14 cellular contexts compared by ENCODE assay signal in the genomic region with DNA sequence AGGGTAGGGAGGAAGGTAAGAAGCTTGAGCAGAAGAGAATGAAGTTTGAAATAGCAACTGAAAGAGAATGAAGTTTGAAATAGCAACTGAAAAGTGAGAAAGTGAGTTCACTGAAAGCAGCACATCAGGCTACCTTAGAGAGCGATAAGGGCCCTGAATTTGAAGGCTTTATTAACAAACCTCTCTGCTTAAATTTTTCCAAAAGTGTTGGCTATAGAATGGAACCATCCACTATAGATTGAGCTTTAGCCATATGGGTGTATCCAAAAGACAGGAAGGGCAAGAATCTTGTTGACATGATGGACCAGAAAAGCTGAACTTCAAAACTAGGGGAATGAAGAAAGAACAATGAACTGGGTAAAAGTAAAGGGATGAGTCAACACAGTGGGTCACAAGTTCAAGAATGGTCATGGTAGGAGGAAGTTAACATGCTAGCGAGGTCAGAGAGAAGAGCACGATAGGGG.
DNase-seq lines count a peak whose midpoint lies in the region; ATAC-seq and TF ChIP-seq lines count a peak whose summit lies in the region.
"Had no signal": no experiment of that assay in that cellular context is flagged by ENCODE, and none has a peak within 500 bp of the region (broad histone marks: within the 10 kb centered on the region; RNA-seq: fewer than 3 reads in every experiment).

No MANE protein-coding gene starts in this region.

- H3K4me1 Mint-ChIP-seq in naive thymus-derived CD4-positive, alpha-beta T cell, result no peaks in the 10 kb centered on the region
- H3K4me1 Mint-ChIP-seq: activated B cell treated with CpG ODN at 0.5 μM for 24 hours had no signal

- H3K9me3 ChIP-seq in naive thymus-derived CD4-positive, alpha-beta T cell (ENCODE audit: control insufficient read depth in 2 of 3, low read length in 3 of 3), result no peaks in the 10 kb centered on the region
- H3K9me3 ChIP-seq in hepatocyte (ENCODE audit: low read depth), result no peaks in the 10 kb centered on the region

- no peak overlapping the region for H3K27ac ChIP-seq in naive thymus-derived CD4-positive, alpha-beta T cell (ENCODE audit: low read depth, low read length)
- H3K27ac ChIP-seq in hepatocyte, result no peak overlapping the region

- no peaks in the 10 kb centered on the region for H3K4me1 ChIP-seq in naive thymus-derived CD4-positive, alpha-beta T cell (ENCODE audit: control insufficient read depth in 2 of 2, insufficient read depth in 2 of 2, low read length in 2 of 2)
- H3K4me1 ChIP-seq in hepatocyte (ENCODE audit: insufficient read depth), result no peaks in the 10 kb centered on the region

- H3K9me2 ChIP-seq in hepatocyte (replicated peaks; ENCODE audit: insufficient read depth), result no peaks in the 10 kb centered on the region

- H2AFZ ChIP-seq in hepatocyte, result no peak overlapping the region

- H3K27ac Mint-ChIP-seq in naive thymus-derived CD4-positive, alpha-beta T cell, result no peak overlapping the region
- H3K27ac Mint-ChIP-seq: activated B cell treated with CpG ODN at 0.5 μM for 24 hours had no signal

- H3K4me3 ChIP-seq in GM06990 (replicated peaks; ENCODE audit: low read depth, low read length), result peak overlapping the region; percentile 19; the same call in 1 of the 2 replicates
- no peak overlapping the region for H3K4me3 ChIP-seq in naive thymus-derived CD4-positive, alpha-beta T cell (ENCODE audit: low read length)
- H3K4me3 ChIP-seq in hepatocyte, result no peak overlapping the region

- CTCF ChIA-PET in naive thymus-derived CD4-positive, alpha-beta T cell (lab: Charles Lee), result no interaction called here
- CTCF ChIA-PET in HEK293T (lab: Yijun Ruan, JAX), result no interaction called here

- H3K27me3 Mint-ChIP-seq in naive thymus-derived CD4-positive, alpha-beta T cell, result no peaks in the 10 kb centered on the region
- H3K27me3 Mint-ChIP-seq: activated B cell treated with CpG ODN at 0.5 μM for 24 hours had no signal

- TF ChIP-seq CTCF in GM06990 (IDR thresholded peaks at IDR 0.05; ENCODE audit: insufficient read depth, low read length, poor library complexity, severe bottlenecking), result no peak
- no peak for TF ChIP-seq CTCF in hepatocyte (IDR thresholded peaks at IDR 0.05; ENCODE audit: poor library complexity)

- no peak overlapping the region for H3K4me3 Mint-ChIP-seq in naive thymus-derived CD4-positive, alpha-beta T cell
- H3K4me3 Mint-ChIP-seq: activated B cell treated with CpG ODN at 0.5 μM for 24 hours had no signal

- H3K9me3 Mint-ChIP-seq in naive thymus-derived CD4-positive, alpha-beta T cell, result peaks cover 0 to 2% (median 0%) of the 10 kb centered on the region in 11 donors
- H3K9me3 Mint-ChIP-seq: activated B cell treated with CpG ODN at 0.5 μM for 24 hours had no signal

- no peaks in the 10 kb centered on the region; the same call in 1 of the 2 replicates for H3K27me3 ChIP-seq in GM06990 (replicated peaks; ENCODE audit: control insufficient read depth, insufficient read depth, low read length)
- no peaks in the 10 kb centered on the region for H3K27me3 ChIP-seq in naive thymus-derived CD4-positive, alpha-beta T cell (ENCODE audit: control insufficient read depth in 2 of 2, insufficient read depth in 2 of 2, low read length in 2 of 2)
- H3K27me3 ChIP-seq in hepatocyte, result no peaks in the 10 kb centered on the region

- intact Hi-C loops in naive thymus-derived CD4-positive, alpha-beta T cell (cut with micrococcal nuclease), result no loop called here

- WGBS in hepatocyte (ENCODE audit: low lambda C conversion rate, missing lambda C conversion rate), result 93% methylated on average over 3 of the region's 3 CpGs

- no peaks in the 10 kb centered on the region for H3K36me3 Mint-ChIP-seq in naive thymus-derived CD4-positive, alpha-beta T cell

- H3K79me2 ChIP-seq in hepatocyte, result no peaks in the 10 kb centered on the region

- DNase-seq in GM06990 (ENCODE audit: extremely low read depth, insufficient read length) (peak; percentile 37), GM19238 (ENCODE audit: insufficient read length, low spot score) (peak; percentile 2), HEK293T (ENCODE audit: extremely low spot score) (no peak), hepatocyte (ENCODE audit: low spot score) (no peak)
- DNase-seq in naive thymus-derived CD4-positive, alpha-beta T cell, result no peak
- DNase-seq in stimulated activated naive CD8-positive, alpha-beta T cell treated with anti-CD3 and anti-CD28 coated beads, Interleukin-15, Interleukin-2, amounts not matched to agents 100 U/mL and 50 U/mL, for 24 hours, result no peak
- DNase-seq: 8988T; activated B cell treated with CpG ODN at 0.5 μM for 24 hours; activated T-cell treated with anti-CD3 and anti-CD28 coated beads, Interleukin-2, amount 50 U/mL, for 1 hour; amygdala; DMS 273 treated with DMSO at 0.1 percent for 48 hours; NCI-H1092 had no signal

- POLR2A ChIA-PET in naive thymus-derived CD4-positive, alpha-beta T cell (lab: Charles Lee), result no interaction called here
- POLR2A ChIA-PET in HEK293T (lab: Yijun Ruan, JAX), result no interaction called here

- ATAC-seq in HG02588 (IDR thresholded peaks at IDR 0.05; ENCODE audit: unreplicated experiment), result peak; percentile 78
- ATAC-seq in HG03159 (IDR thresholded peaks at IDR 0.05; ENCODE audit: unreplicated experiment), result peak; percentile 90
- ATAC-seq in naive thymus-derived CD4-positive, alpha-beta T cell, result no peak
- ATAC-seq in stimulated activated naive CD8-positive, alpha-beta T cell treated with anti-CD3 and anti-CD28 coated beads, Interleukin-15, Interleukin-2, amounts not matched to agents 100 U/mL and 50 U/mL, for 24 hours, result no peak

- H3K36me3 ChIP-seq in GM06990 (ENCODE audit: control insufficient read depth, insufficient read depth, low read length) (no peaks in the 10 kb centered on the region), hepatocyte (replicated peaks; ENCODE audit: insufficient read depth, low read depth) (no peaks in the 10 kb centered on the region)
- H3K36me3 ChIP-seq in naive thymus-derived CD4-positive, alpha-beta T cell (ENCODE audit: control insufficient read depth in 2 of 3, insufficient read depth in 3 of 3, low read length in 3 of 3), result no peaks in the 10 kb centered on the region

- H3K4me2 ChIP-seq in hepatocyte, result no peak overlapping the region

- H4K20me1 ChIP-seq in hepatocyte (ENCODE audit: insufficient read depth, poor library complexity, severe bottlenecking), result no peaks in the 10 kb centered on the region

TF ChIP-seq in HEK293T, 16 proteins besides CTCF, POLR2A, EP300 and RAD21:
- TF ChIP-seq SP1 (IDR thresholded peaks at IDR 0.05) (no peak), TARDBP (IDR thresholded peaks at IDR 0.05) (no peak), ARNT (IDR thresholded peaks at IDR 0.05) (no peak)

Comparison
In these comparisons a context has a peak if more than half of its experiments do, and no peak if none do; other contexts are left out.
1. DNase-seq: peak in GM06990 (single experiment) and GM19238 (single experiment); none in naive thymus-derived CD4-positive, alpha-beta T cell (0 of 9), HEK293T (single experiment), stimulated activated naive CD8-positive, alpha-beta T cell treated with anti-CD3 and anti-CD28 coated beads, Interleukin-15, Interleukin-2, amounts not matched to agents 100 U/mL and 50 U/mL, for 24 hours (single experiment) and hepatocyte (single experiment).
2. ATAC-seq: peak in HG02588 (single experiment) and HG03159 (single experiment); none in naive thymus-derived CD4-positive, alpha-beta T cell (single experiment) and stimulated activated naive CD8-positive, alpha-beta T cell treated with anti-CD3 and anti-CD28 coated beads, Interleukin-15, Interleukin-2, amounts not matched to agents 100 U/mL and 50 U/mL, for 24 hours (single experiment).